ENCODE assay signal across 23 cellular contexts in the genomic region with DNA sequence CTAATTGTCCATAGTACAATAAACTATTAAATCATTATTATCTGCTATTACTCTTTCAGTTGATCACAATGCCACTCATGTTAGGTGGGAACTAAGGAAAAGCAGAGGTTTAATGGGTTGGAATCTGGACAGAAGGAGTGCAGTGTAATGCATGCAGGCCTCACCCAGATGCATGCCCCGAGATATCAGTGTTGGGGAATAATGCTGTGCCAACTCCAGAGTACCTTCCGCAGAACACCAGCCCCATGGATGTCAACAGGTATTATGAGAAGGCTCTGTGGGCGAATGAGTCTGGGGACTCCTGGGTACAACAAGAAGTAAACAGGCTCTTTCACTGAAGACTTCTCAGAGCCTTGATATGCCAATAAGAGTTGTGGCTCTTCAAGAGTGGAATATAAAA.
"Had no signal": no experiment of that assay in that cellular context is flagged by ENCODE, and none has a peak within 500 bp of the region (broad histone marks: within the 10 kb centered on the region; RNA-seq: fewer than 3 reads in every experiment).

No MANE protein-coding gene starts in this region.

- H3K9me3 ChIP-seq: colonic mucosa, esophagus squamous epithelium, gastrocnemius medialis, gastroesophageal sphincter, heart left ventricle, heart right ventricle had no signal

- H3K36me3 ChIP-seq: colonic mucosa, esophagus squamous epithelium, gastrocnemius medialis, gastroesophageal sphincter, heart left ventricle, heart right ventricle had no signal

- H3K4me1 ChIP-seq: colonic mucosa, esophagus squamous epithelium, foreskin keratinocyte, gastrocnemius medialis, gastroesophageal sphincter, heart left ventricle, heart right ventricle had no signal

- H3K27me3 ChIP-seq: colonic mucosa, gastrocnemius medialis, gastroesophageal sphincter, heart left ventricle had no signal

- H3K27ac ChIP-seq: colonic mucosa, coronary artery, dorsolateral prefrontal cortex, epithelial cell of prostate, esophagus squamous epithelium, foreskin keratinocyte, gastrocnemius medialis, gastroesophageal sphincter, heart left ventricle, heart right ventricle had no signal

- DNase-seq: colonic mucosa; cortex of kidney; dermis blood vessel endothelial cell; dorsolateral prefrontal cortex; effector CD4-positive, alpha-beta T cell; effector CD8-positive, alpha-beta T cell; effector memory CD4-positive, alpha-beta T cell; effector memory CD8-positive, alpha-beta T cell; endodermal cell; erythroblast; esophagus squamous epithelium; foreskin fibroblast; foreskin keratinocyte; foreskin melanocyte; gastrocnemius medialis; glutamatergic neuron; head of caudate nucleus; heart left ventricle; heart right ventricle had no signal

- H3K4me3 ChIP-seq: colonic mucosa, coronary artery, dorsolateral prefrontal cortex, esophagus squamous epithelium, gastrocnemius medialis, gastroesophageal sphincter, heart left ventricle, heart right ventricle had no signal

- ATAC-seq: effector memory CD8-positive, alpha-beta T cell; esophagus mucosa; foreskin keratinocyte; gastrocnemius medialis; gastroesophageal sphincter; heart left ventricle; heart right ventricle had no signal
